In the genomic region with DNA sequence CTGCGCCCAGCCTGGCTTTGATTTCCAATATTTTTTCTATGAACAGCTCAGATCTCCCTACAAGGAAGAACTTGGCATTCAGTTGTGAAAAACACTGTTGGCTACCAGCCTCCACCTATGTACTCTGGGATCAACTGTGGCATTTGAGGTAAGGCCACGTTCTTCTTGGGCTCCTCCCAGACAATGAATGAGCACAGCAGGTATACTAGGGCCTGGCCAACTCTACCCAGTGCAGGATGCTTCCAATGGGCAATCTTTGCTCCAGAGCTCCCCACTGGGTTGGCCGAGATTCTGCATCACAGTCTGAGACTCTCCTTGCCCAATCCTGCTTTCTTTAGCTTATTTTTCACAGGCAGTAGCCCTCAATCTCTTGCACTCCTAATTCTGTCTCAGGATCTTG, we compare ENCODE assay signal across 29 cellular contexts.
"Had no signal": no experiment of that assay in that cellular context is flagged by ENCODE, and none has a peak within 500 bp of the region (broad histone marks: within the 10 kb centered on the region; RNA-seq: fewer than 3 reads in every experiment).

No MANE protein-coding gene starts in this region.

- H3K27me3 ChIP-seq: colonic mucosa, esophagus squamous epithelium, right atrium auricular region, suprapubic skin, transverse colon, upper lobe of right lung, uterus had no signal

- H3K4me2 ChIP-seq: smooth muscle cell had no signal

- H3K4me3 Mint-ChIP-seq: dendritic cell treated with granulocyte-macrophage colony-stimulating factor and Interleukin-4, amounts not matched to agents 40 ng/mL and 50 ng/mL, for 4 days; memory B cell; mesothelial cell of epicardium; natural killer cell treated with Interleukin-12 subunit alpha and Interleukin-12 subunit beta and Interleukin-15 and Interleukin-18, amount 100 ng/mL, for 72 hours; neural crest cell; stimulated activated naive CD8-positive, alpha-beta T cell treated with anti-CD3 and anti-CD28 coated beads, Interleukin-15, amount 100 ng/mL, for 72 hours had no signal

- H3K4me1 Mint-ChIP-seq: mesothelial cell of epicardium; neural crest cell; stimulated activated naive CD8-positive, alpha-beta T cell treated with anti-CD3 and anti-CD28 coated beads, Interleukin-15, amount 100 ng/mL, for 72 hours had no signal

- ATAC-seq: left lobe of liver; mucosa of descending colon; natural killer cell treated with Interleukin-12 subunit alpha and Interleukin-12 subunit beta and Interleukin-15 and Interleukin-18, amount 100 ng/mL, for 72 hours; sciatic nerve; stimulated activated naive CD8-positive, alpha-beta T cell treated with anti-CD3 and anti-CD28 coated beads, Interleukin-15, amount 100 ng/mL, for 72 hours; upper lobe of right lung had no signal

- DNase-seq: colonic mucosa; effector CD8-positive, alpha-beta T cell; esophagus squamous epithelium; foreskin melanocyte; glutamatergic neuron; hypothalamus; mucosa of descending colon; naive B cell; stimulated activated CD4-positive, alpha-beta T cell treated with anti-CD3 and anti-CD28 coated beads, Interleukin-12 subunit alpha, Interleukin-12 subunit beta, amount 100 ng/mL, for 4 hours; stimulated activated CD4-positive, alpha-beta T cell treated with anti-CD3 and anti-CD28 coated beads, Interleukin-1b, Interleukin-23, amount 100 ng/mL, for 48 hours; stimulated activated CD4-positive, alpha-beta T cell treated with anti-CD3 and anti-CD28 coated beads, Interleukin-4, amount 100 ng/mL, for 1 hour; stimulated activated CD8-positive, alpha-beta memory T cell treated with anti-CD3 and anti-CD28 coated beads, Interleukin-4, amount 100 ng/mL, for 48 hours; stimulated activated naive CD4-positive, alpha-beta T cell; stimulated activated naive CD8-positive, alpha-beta T cell treated with anti-CD3 and anti-CD28 coated beads, Interleukin-15, amount 100 ng/mL, for 72 hours; transverse colon; upper lobe of right lung; uterus had no signal

- H3K9me3 Mint-ChIP-seq: memory B cell; natural killer cell treated with Interleukin-12 subunit alpha and Interleukin-12 subunit beta and Interleukin-15 and Interleukin-18, amount 100 ng/mL, for 72 hours had no signal

- H3K27ac ChIP-seq: colonic mucosa, esophagus squamous epithelium, prostate gland, right atrium auricular region, suprapubic skin, transverse colon, upper lobe of right lung, uterus had no signal

- H3K27ac Mint-ChIP-seq: dendritic cell treated with granulocyte-macrophage colony-stimulating factor and Interleukin-4, amounts not matched to agents 40 ng/mL and 50 ng/mL, for 4 days; mesothelial cell of epicardium; natural killer cell treated with Interleukin-12 subunit alpha and Interleukin-12 subunit beta and Interleukin-15 and Interleukin-18, amount 100 ng/mL, for 72 hours; stimulated activated naive CD8-positive, alpha-beta T cell treated with anti-CD3 and anti-CD28 coated beads, Interleukin-15, amount 100 ng/mL, for 72 hours had no signal

- H3K27me3 Mint-ChIP-seq: dendritic cell treated with granulocyte-macrophage colony-stimulating factor and Interleukin-4, amounts not matched to agents 40 ng/mL and 50 ng/mL, for 4 days; memory B cell; naive B cell; natural killer cell treated with Interleukin-12 subunit alpha and Interleukin-12 subunit beta and Interleukin-15 and Interleukin-18, amount 100 ng/mL, for 72 hours; stimulated activated naive CD8-positive, alpha-beta T cell treated with anti-CD3 and anti-CD28 coated beads, Interleukin-15, amount 100 ng/mL, for 72 hours had no signal

- H3K36me3 ChIP-seq: prostate gland, uterus had no signal

- H3K4me3 ChIP-seq: colonic mucosa, esophagus squamous epithelium, lung, mucosa of descending colon, prostate gland, right atrium auricular region, smooth muscle cell, suprapubic skin, transverse colon, upper lobe of right lung, uterus had no signal

- H3K4me1 ChIP-seq: colonic mucosa, prostate gland, uterus had no signal
